10 cellular contexts compared by ENCODE assay signal in genomic region chr19:17450264-17451075, GRCh38. TPM values are rescaled to one million over a fixed set of nuclear protein-coding genes. Genes with fewer than 3 reads are reported as not detected.
DNase-seq lines count a peak whose midpoint lies in the region; ATAC-seq, FAIRE-seq and TF ChIP-seq lines count a peak whose summit lies in the region.
"Had no signal": no experiment of that assay in that cellular context is flagged by ENCODE, and none has a peak within 500 bp of the region (broad histone marks: within the 10 kb centered on the region; RNA-seq: fewer than 3 reads in every experiment).

No MANE protein-coding gene starts in this region.

- FAIRE-seq in urothelium cell line (lab: Jason Lieb, UNC): no peak

- H3K27me3 ChIP-seq in foreskin keratinocyte: peaks cover 35% of the 10 kb centered on the region

- no peak for TF ChIP-seq CTCF in foreskin keratinocyte (conservative IDR thresholded peaks at IDR 0.05)

- peak overlapping the region; percentile 61 for H3K27ac ChIP-seq in foreskin keratinocyte

- peaks cover 7% of the 10 kb centered on the region for H3K4me1 ChIP-seq in foreskin keratinocyte

- peak; percentile 58 for DNase-seq in activated naive CD4-positive, alpha-beta T cell treated with Interleukin-2 at 50 U/mL for 16 hours
- DNase-seq in activated naive CD4-positive, alpha-beta T cell (lab: John Stamatoyannopoulos, UW): no peak
- DNase-seq in UCSD-AML1 (lab: John Stamatoyannopoulos, UW; ENCODE audit: unreplicated experiment) (peak; percentile 46), foreskin keratinocyte (peak; percentile 96 to 98), urothelium cell line (ENCODE audit: low spot score) (peak; percentile 30), cortex of kidney (lab: John Stamatoyannopoulos, UW) (no peak), NCI-H748 treated with DMSO at 0.1 percent for 48 hours (lab: John Stamatoyannopoulos, UW) (no peak)
- DNase-seq: left cardiac atrium had no signal

- ATAC-seq in foreskin keratinocyte: peak; percentile 82
- no peak for ATAC-seq in GM21717 (IDR thresholded peaks at IDR 0.05; ENCODE audit: unreplicated experiment)
- ATAC-seq: left cardiac atrium had no signal

RNA-seq across cellular contexts. Expression of gene TMEM221, which starts 2.0 kb away (rescaled TPM):
- total RNA-seq in foreskin keratinocyte: 0.11 and 0.17 TPM in 2 replicates
- 0.24 and 0.36 TPM in 2 replicates for polyA plus RNA-seq in foreskin keratinocyte

RNA-seq across cellular contexts. Expression of gene NXNL1, which starts 10.3 kb away (rescaled TPM):
- total RNA-seq in foreskin keratinocyte: not detected in 2 replicates
- not detected in 2 replicates for polyA plus RNA-seq in foreskin keratinocyte
- polyA plus RNA-seq: BJ had no signal

RNA-seq across cellular contexts. Expression of gene SLC27A1, which starts 19.9 kb away (rescaled TPM):
- 8.3 and 10.5 TPM in 2 replicates for total RNA-seq in foreskin keratinocyte
- polyA plus RNA-seq in foreskin keratinocyte: 7.2 and 9.3 TPM in 2 replicates

RNA-seq across cellular contexts. Expression of gene MVB12A, which starts 30.6 kb away (rescaled TPM):
- total RNA-seq in foreskin keratinocyte: 49.1 and 62.6 TPM in 2 replicates
- polyA plus RNA-seq in foreskin keratinocyte: 78.8 and 91.2 TPM in 2 replicates

RNA-seq across cellular contexts. Expression of gene BST2, which starts 45.0 kb away (rescaled TPM):
- 5.4 and 7.1 TPM in 2 replicates for total RNA-seq in foreskin keratinocyte
- 10.9 and 17.5 TPM in 2 replicates for polyA plus RNA-seq in foreskin keratinocyte

Comparison
In these comparisons a context has a peak if more than half of its experiments do, and no peak if none do; other contexts are left out.
1. DNase-seq: peak in activated naive CD4-positive, alpha-beta T cell treated with Interleukin-2 at 50 U/mL for 16 hours (single experiment), UCSD-AML1 (single experiment), foreskin keratinocyte (2 of 2) and urothelium cell line (single experiment); none in activated naive CD4-positive, alpha-beta T cell (0 of 4), cortex of kidney (single experiment) and NCI-H748 treated with DMSO at 0.1 percent for 48 hours (single experiment).